6 cellular contexts compared by ENCODE assay signal in the genomic region with DNA sequence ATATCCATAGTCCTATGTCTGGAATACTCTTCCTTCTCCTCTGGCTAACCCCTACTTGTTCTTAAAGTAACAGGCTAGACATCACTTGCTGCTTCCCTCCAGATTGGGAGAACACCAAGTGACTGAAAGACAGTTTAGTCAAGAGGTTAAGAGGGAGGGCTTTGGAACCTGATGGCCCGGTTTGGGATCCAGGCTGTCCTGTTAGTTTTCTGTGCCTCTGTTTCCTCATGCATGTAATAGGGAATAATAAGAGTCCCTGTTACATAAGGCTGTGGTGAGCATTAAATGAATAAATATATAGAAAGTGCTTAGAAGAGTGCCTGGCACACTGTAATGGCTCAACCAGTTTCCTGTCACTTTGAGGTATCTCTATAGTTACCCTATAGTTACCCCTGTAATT.
"Had no signal": no experiment of that assay in that cellular context is flagged by ENCODE, and none has a peak within 500 bp of the region (broad histone marks: within the 10 kb centered on the region; RNA-seq: fewer than 3 reads in every experiment).

No MANE protein-coding gene starts in this region.

- H3K27ac ChIP-seq: HL-60 had no signal

- H3K4me3 ChIP-seq: K562 had no signal

- DNase-seq: IMR-90, KBM-7, KG1 had no signal

- ATAC-seq: HepG2, K562 had no signal
